11 cellular contexts compared by ENCODE assay signal in the genomic region with DNA sequence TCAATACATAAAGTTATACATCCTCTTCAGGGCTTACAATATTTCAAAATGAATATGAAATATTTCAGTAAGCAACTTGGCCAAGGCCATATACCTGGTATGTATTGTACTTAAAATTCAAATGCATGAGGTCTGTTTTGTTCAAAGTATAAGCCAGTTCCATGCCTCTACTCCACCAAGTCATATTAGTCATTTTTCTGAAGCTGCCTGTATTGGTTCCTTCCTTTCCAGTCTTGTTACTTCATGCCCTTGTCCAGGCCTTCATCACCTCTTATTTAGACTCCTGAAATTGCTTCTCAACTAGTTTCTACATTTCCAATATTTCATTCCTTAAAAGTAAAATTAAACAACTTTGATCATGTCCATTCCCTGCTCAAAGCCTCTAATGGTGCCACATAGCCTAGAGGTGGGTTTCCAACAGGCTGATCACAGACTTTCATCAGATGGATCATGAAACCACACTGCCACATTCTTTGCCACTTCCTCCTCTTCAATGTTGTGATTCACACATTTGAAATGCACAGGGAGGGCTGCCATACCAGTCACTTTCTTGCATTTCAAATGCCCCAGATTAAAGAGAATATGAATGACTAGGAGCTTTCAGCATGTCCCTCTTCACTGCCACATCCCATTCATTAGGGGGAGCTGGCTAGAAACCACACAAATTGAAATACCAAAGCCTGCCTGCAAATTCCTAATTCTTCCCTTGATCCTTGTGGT.
A peak's percentile ranks its signal among the peaks of the same experiment; 100 is the strongest.
DNase-seq lines count a peak whose midpoint lies in the region; ATAC-seq, FAIRE-seq and TF ChIP-seq lines count a peak whose summit lies in the region.
"Had no signal": no experiment of that assay in that cellular context is flagged by ENCODE, and none has a peak within 500 bp of the region (broad histone marks: within the 10 kb centered on the region; RNA-seq: fewer than 3 reads in every experiment).

No MANE protein-coding gene starts in this region.

- no peaks in the 10 kb centered on the region for H3K36me3 ChIP-seq in HCT116 (ENCODE audit: control insufficient read depth in 1 of 2, insufficient read depth in 2 of 2, low read length in 2 of 2)
- no peaks in the 10 kb centered on the region for H3K36me3 ChIP-seq in PC-9 (ENCODE audit: low read depth)
- no peaks in the 10 kb centered on the region for H3K36me3 ChIP-seq in endothelial cell of umbilical vein (ENCODE audit: control insufficient read depth in 2 of 2, extremely low read depth in 1 of 2, insufficient read depth in 2 of 2, low read length in 2 of 2)
- H3K36me3 ChIP-seq in osteoblast (ENCODE audit: insufficient read depth, low read length): no peaks in the 10 kb centered on the region
- no peaks in the 10 kb centered on the region for H3K36me3 ChIP-seq in naive thymus-derived CD4-positive, alpha-beta T cell (ENCODE audit: control insufficient read depth in 2 of 3, insufficient read depth in 3 of 3, low read length in 3 of 3)

- H3K4me3 Mint-ChIP-seq in naive thymus-derived CD4-positive, alpha-beta T cell: no peak overlapping the region
- no peak overlapping the region for H3K4me3 Mint-ChIP-seq in mesothelial cell of epicardium

- H3K4me3 ChIP-seq in HCT116 (replicated peaks in 1 of 2; ENCODE audit: low read depth in 1 of 2, low read length in 2 of 2): no peak overlapping the region
- H3K4me3 ChIP-seq in PC-9: no peak overlapping the region
- no peak overlapping the region for H3K4me3 ChIP-seq in endothelial cell of umbilical vein (replicated peaks in 1 of 3; ENCODE audit: insufficient read depth in 1 of 3, low read depth in 1 of 3, low read length in 3 of 3)
- no peak overlapping the region for H3K4me3 ChIP-seq in osteoblast (ENCODE audit: insufficient read depth, low read length)
- no peak overlapping the region for H3K4me3 ChIP-seq in naive thymus-derived CD4-positive, alpha-beta T cell (ENCODE audit: low read length)

- CTCF ChIA-PET in HCT116 (lab: Charles Lee) (no interaction called here), PC-9 (lab: Charles Lee) (no interaction called here), endothelial cell of umbilical vein (lab: Charles Lee) (no interaction called here)
- CTCF ChIA-PET in naive thymus-derived CD4-positive, alpha-beta T cell (lab: Charles Lee): no interaction called here

- H2AFZ ChIP-seq in HCT116 (ENCODE audit: low read depth, low read length, poor library complexity, severe bottlenecking) (no peak overlapping the region), PC-9 (no peak overlapping the region), endothelial cell of umbilical vein (ENCODE audit: low read depth, low read length) (no peak overlapping the region), osteoblast (ENCODE audit: low read length) (no peak overlapping the region)

- H3K4me2 ChIP-seq in HCT116 (ENCODE audit: low read length) (peak overlapping the region; percentile 38), PC-9 (no peak overlapping the region), endothelial cell of umbilical vein (ENCODE audit: insufficient read depth, low read length) (no peak overlapping the region), osteoblast (ENCODE audit: insufficient read depth, low read length) (no peak overlapping the region)

- intact Hi-C loops in HCT116 (cut with micrococcal nuclease) (no loop called here), PC-9 (cut with micrococcal nuclease; ENCODE audit: unreplicated experiment) (loop anchor here (5.0 kb wide), 1 partner anchor 409 kb away; no protein-coding TSS in a partner anchor), endothelial cell of umbilical vein (cut with micrococcal nuclease) (no loop called here)
- intact Hi-C loops in naive thymus-derived CD4-positive, alpha-beta T cell (cut with micrococcal nuclease): no loop called here

- peak overlapping the region; percentile 59; the same call in 1 of the 2 replicates for H3K27ac ChIP-seq in HCT116 (ENCODE audit: low read depth, low read length)
- peak overlapping the region; percentile 55 for H3K27ac ChIP-seq in PC-9
- no peak overlapping the region for H3K27ac ChIP-seq in endothelial cell of umbilical vein (ENCODE audit: insufficient read depth, low read depth, low read length)
- no peak overlapping the region for H3K27ac ChIP-seq in osteoblast (ENCODE audit: low read depth, low read length)
- H3K27ac ChIP-seq in naive thymus-derived CD4-positive, alpha-beta T cell (ENCODE audit: low read depth, low read length): no peak overlapping the region

- H3K4me1 ChIP-seq in HCT116 (ENCODE audit: control insufficient read depth in 1 of 2, insufficient read depth in 2 of 2, low read length in 2 of 2) (peaks cover 10 to 43% of the 10 kb centered on the region in 2 experiments), PC-9 (replicated peaks; ENCODE audit: insufficient read depth) (peaks cover 12% of the 10 kb centered on the region; the same call in 1 of the 2 replicates), endothelial cell of umbilical vein (ENCODE audit: control insufficient read depth, extremely low read depth, insufficient read depth, low read length) (peaks cover 7% of the 10 kb centered on the region), osteoblast (ENCODE audit: insufficient read depth, low read length) (peaks cover 12% of the 10 kb centered on the region)
- no peaks in the 10 kb centered on the region for H3K4me1 ChIP-seq in naive thymus-derived CD4-positive, alpha-beta T cell (ENCODE audit: control insufficient read depth in 2 of 2, insufficient read depth in 2 of 2, low read length in 2 of 2)

- DNase-seq in HCT116 (ENCODE audit: low read depth, low spot score) (peak; percentile 77), PC-9 (peak; percentile 63 to 71), endothelial cell of umbilical vein (ENCODE audit: low read depth, low spot score) (no peak), osteoblast (ENCODE audit: insufficient read length, low spot score, missing footprints) (no peak), NCI-H187 treated with DMSO at 0.1 percent for 48 hours (lab: John Stamatoyannopoulos, UW) (no peak), 8988T (no peak), mesothelial cell of epicardium (ENCODE audit: low spot score in 2 of 2, unreplicated experiment in 2 of 2) (no peak)
- DNase-seq in naive thymus-derived CD4-positive, alpha-beta T cell: no peak
- DNase-seq: NCI-H1105 had no signal

- RAD21 ChIA-PET in HCT116 (lab: Charles Lee; ENCODE audit: low non-redundant PET in 1 of 2, low total read pairs in 2 of 2, uncharacterized antibody in 2 of 2, unreplicated experiment in 2 of 2): no interaction called here

- H3K36me3 Mint-ChIP-seq in naive thymus-derived CD4-positive, alpha-beta T cell: no peaks in the 10 kb centered on the region
- peaks cover 3% of the 10 kb centered on the region for H3K36me3 Mint-ChIP-seq in mesothelial cell of epicardium

- dilution Hi-C loops in endothelial cell of umbilical vein (cut with MboI; ENCODE audit: extremely low pct_ligation_motif_present, low sequenced_read_pairs): no loop called here

- H3K9me1 ChIP-seq in endothelial cell of umbilical vein (replicated peaks; ENCODE audit: control insufficient read depth, extremely low read depth, insufficient read depth, low read length): no peaks in the 10 kb centered on the region

- H3K9me2 ChIP-seq in HCT116 (ENCODE audit: insufficient read depth): no peaks in the 10 kb centered on the region
- no peaks in the 10 kb centered on the region for H3K9me2 ChIP-seq in PC-9 (ENCODE audit: insufficient read depth)

- peak; percentile 90 for ATAC-seq in HCT116
- no peak for ATAC-seq in naive thymus-derived CD4-positive, alpha-beta T cell
- ATAC-seq: Panc1 had no signal

- BruUV-seq in HCT116 (replicated peaks; lab: Mats Ljungman, UMichigan): no TSS peak
- no TSS peak for BruUV-seq in PC-9 (replicated peaks; lab: Mats Ljungman, UMichigan)
- BruUV-seq in endothelial cell of umbilical vein (replicated peaks; lab: Mats Ljungman, UMichigan): no TSS peak

- no peaks in the 10 kb centered on the region for H3K27me3 Mint-ChIP-seq in naive thymus-derived CD4-positive, alpha-beta T cell
- no peaks in the 10 kb centered on the region for H3K27me3 Mint-ChIP-seq in mesothelial cell of epicardium (ENCODE audit: low read depth)

- H3K9me3 Mint-ChIP-seq in naive thymus-derived CD4-positive, alpha-beta T cell: peaks cover 1 to 29% (median 9%) of the 10 kb centered on the region in 11 donors
- peaks cover 17% of the 10 kb centered on the region for H3K9me3 Mint-ChIP-seq in mesothelial cell of epicardium

- POLR2A ChIA-PET in HCT116 (lab: Charles Lee) (no interaction called here), PC-9 (lab: Charles Lee; ENCODE audit: unreplicated experiment) (interaction anchor here (0.5 to 0.7 kb wide), 2 partner anchors 293 to 1420 kb away, joined by 3 read pairs; no protein-coding TSS in a partner anchor), endothelial cell of umbilical vein (lab: Charles Lee) (no interaction called here)
- POLR2A ChIA-PET in naive thymus-derived CD4-positive, alpha-beta T cell (lab: Charles Lee): no interaction called here

- TF ChIP-seq RAD21 in HCT116 (IDR thresholded peaks at IDR 0.05; ENCODE audit: low read depth): no peak

- H3K4me1 Mint-ChIP-seq in naive thymus-derived CD4-positive, alpha-beta T cell: no peaks in the 10 kb centered on the region
- peaks cover 9% of the 10 kb centered on the region for H3K4me1 Mint-ChIP-seq in mesothelial cell of epicardium

- no peaks in the 10 kb centered on the region for H3F3A ChIP-seq in PC-9 (ENCODE audit: insufficient read depth, low read depth)

- H3K9me3 ChIP-seq in HCT116 (ENCODE audit: control insufficient read depth in 1 of 2, insufficient read depth in 1 of 2, low read depth in 1 of 2, low read length in 2 of 2) (no peaks in the 10 kb centered on the region), PC-9 (ENCODE audit: insufficient read depth, low read depth) (peaks cover 4% of the 10 kb centered on the region; the same call in 1 of the 2 replicates), endothelial cell of umbilical vein (replicated peaks; ENCODE audit: control insufficient read depth, insufficient read depth, low read length) (no peaks in the 10 kb centered on the region), osteoblast (ENCODE audit: low read depth, low read length) (no peaks in the 10 kb centered on the region)
- no peaks in the 10 kb centered on the region for H3K9me3 ChIP-seq in naive thymus-derived CD4-positive, alpha-beta T cell (ENCODE audit: control insufficient read depth in 2 of 3, low read length in 3 of 3)

- no peak for TF ChIP-seq POLR2A in HCT116 (IDR thresholded peaks at IDR 0.05; ENCODE audit: borderline replicate concordance, extremely low read depth, insufficient read depth, insufficient read length)
- no peak for TF ChIP-seq POLR2A in endothelial cell of umbilical vein (IDR thresholded peaks at IDR 0.05; ENCODE audit: low read depth, low read length)

- H3K79me2 ChIP-seq in HCT116 (ENCODE audit: insufficient read depth, low read length) (no peaks in the 10 kb centered on the region), PC-9 (ENCODE audit: low read depth) (no peaks in the 10 kb centered on the region), endothelial cell of umbilical vein (ENCODE audit: control insufficient read depth, insufficient read depth, low read length) (no peaks in the 10 kb centered on the region), osteoblast (ENCODE audit: insufficient read depth, low read length) (no peaks in the 10 kb centered on the region)

- 0 out of 6 replicates have a peak, but pooled peaks of 1 of the 3 experiments have one; percentile 11 for TF ChIP-seq CTCF in HCT116 (IDR thresholded peaks at IDR 0.05 in 2 of 3, conservative IDR thresholded peaks at IDR 0.05 in 1 of 3; ENCODE audit: borderline replicate concordance in 1 of 3, insufficient read depth in 1 of 3, low read depth in 2 of 3, low read length in 2 of 3)
- no peak for TF ChIP-seq CTCF in PC-9 (conservative IDR thresholded peaks at IDR 0.05)
- no peak for TF ChIP-seq CTCF in endothelial cell of umbilical vein (IDR thresholded peaks at IDR 0.05; ENCODE audit: extremely low read depth in 1 of 2, insufficient read depth in 1 of 2, low read depth in 1 of 2, low read length in 2 of 2)
- peak; percentile 11 for TF ChIP-seq CTCF in osteoblast (IDR thresholded peaks at IDR 0.05; ENCODE audit: extremely low read depth, low read depth, low read length)
- TF ChIP-seq CTCF in mesothelial cell of epicardium (IDR thresholded peaks at IDR 0.05; ENCODE audit: unreplicated experiment): no peak

- H3K9ac ChIP-seq in HCT116 (ENCODE audit: low read length) (no peak overlapping the region), endothelial cell of umbilical vein (replicated peaks; ENCODE audit: extremely low read depth, insufficient read depth, low read length) (no peak overlapping the region)

- no peak for FAIRE-seq in endothelial cell of umbilical vein (lab: Jason Lieb, UNC)
- FAIRE-seq: islet of Langerhans had no signal

- H3K27me3 ChIP-seq in HCT116 (ENCODE audit: insufficient read depth, low read length) (no peaks in the 10 kb centered on the region), PC-9 (ENCODE audit: insufficient read depth, low read depth) (no peaks in the 10 kb centered on the region), endothelial cell of umbilical vein (ENCODE audit: control insufficient read depth in 2 of 2, insufficient read depth in 2 of 2, low read length in 2 of 2) (no peaks in the 10 kb centered on the region), osteoblast (ENCODE audit: insufficient read depth, low read length) (no peaks in the 10 kb centered on the region)
- H3K27me3 ChIP-seq in naive thymus-derived CD4-positive, alpha-beta T cell (ENCODE audit: control insufficient read depth in 2 of 2, insufficient read depth in 2 of 2, low read length in 2 of 2): no peaks in the 10 kb centered on the region

- no peaks in the 10 kb centered on the region for H4K20me1 ChIP-seq in HCT116 (ENCODE audit: insufficient read depth)
- H4K20me1 ChIP-seq in PC-9 (ENCODE audit: insufficient read depth): no peaks in the 10 kb centered on the region
- H4K20me1 ChIP-seq in endothelial cell of umbilical vein (replicated peaks; ENCODE audit: control insufficient read depth, extremely low read depth, insufficient read depth, low read length): no peaks in the 10 kb centered on the region
- H4K20me1 ChIP-seq in osteoblast (ENCODE audit: insufficient read depth, low read length): no peaks in the 10 kb centered on the region

- no peak overlapping the region for H3K27ac Mint-ChIP-seq in naive thymus-derived CD4-positive, alpha-beta T cell
- H3K27ac Mint-ChIP-seq in mesothelial cell of epicardium: no peak overlapping the region

Comparison
In these comparisons a context has a peak if more than half of its experiments do, and no peak if none do; other contexts are left out.
1. DNase-seq: peak in HCT116 (single experiment) and PC-9 (2 of 2); none in endothelial cell of umbilical vein (single experiment), osteoblast (single experiment), NCI-H187 treated with DMSO at 0.1 percent for 48 hours (single experiment), 8988T (single experiment), naive thymus-derived CD4-positive, alpha-beta T cell (0 of 9) and mesothelial cell of epicardium (0 of 2).
2. H3K27ac ChIP-seq: peak in HCT116 (single experiment) and PC-9 (single experiment); none in endothelial cell of umbilical vein (single experiment), osteoblast (single experiment) and naive thymus-derived CD4-positive, alpha-beta T cell (single experiment).